In genomic region chr11:128323381-128323780, GRCh38 we compare ENCODE assay signal across 8 cellular contexts.
A peak's percentile ranks its signal among the peaks of the same experiment; 100 is the strongest.
DNase-seq lines count a peak whose midpoint lies in the region; ATAC-seq, FAIRE-seq and TF ChIP-seq lines count a peak whose summit lies in the region.

No MANE protein-coding gene starts in this region.

- H3K9ac ChIP-seq in Loucy (ENCODE audit: low read depth, low read length, poor library complexity, severe bottlenecking), result peak overlapping the region; percentile 51
- no peak overlapping the region for H3K9ac ChIP-seq in endothelial cell of umbilical vein (replicated peaks; ENCODE audit: extremely low read depth, insufficient read depth, low read length)
- no peak overlapping the region for H3K9ac ChIP-seq in smooth muscle cell (ENCODE audit: low read depth)

- BruUV-seq in endothelial cell of umbilical vein (replicated peaks; lab: Mats Ljungman, UMichigan), result no TSS peak

- no peaks in the 10 kb centered on the region for H3K79me2 ChIP-seq in Loucy (ENCODE audit: insufficient read depth, low read length)
- no peaks in the 10 kb centered on the region for H3K79me2 ChIP-seq in endothelial cell of umbilical vein (ENCODE audit: control insufficient read depth, insufficient read depth, low read length)
- no peaks in the 10 kb centered on the region for H3K79me2 ChIP-seq in smooth muscle cell (ENCODE audit: low read depth)

- DNase-seq in Right ventricle myocardium inferior (ENCODE audit: missing footprints) (no peak), right atrium auricular region (ENCODE audit: low spot score) (no peak), endothelial cell of umbilical vein (ENCODE audit: low read depth, low spot score) (peak; percentile 23), smooth muscle cell (lab: John Stamatoyannopoulos, UW; ENCODE audit: unreplicated experiment) (no peak), D721Med (ENCODE audit: insufficient read length, low spot score) (no peak), HAP-1 (ENCODE audit: low spot score in 2 of 2) (no peak), NCI-H345 (lab: John Stamatoyannopoulos, UW) (no peak)

- WGBS in smooth muscle cell (ENCODE audit: low lambda C conversion rate), result 67% methylated on average over 2 of the region's 2 CpGs

- no peaks in the 10 kb centered on the region for H3K9me3 ChIP-seq in right atrium auricular region
- H3K9me3 ChIP-seq in Loucy (ENCODE audit: insufficient read depth, low read depth, low read length), result no peaks in the 10 kb centered on the region
- H3K9me3 ChIP-seq in endothelial cell of umbilical vein (replicated peaks; ENCODE audit: control insufficient read depth, insufficient read depth, low read length), result no peaks in the 10 kb centered on the region
- no peaks in the 10 kb centered on the region for H3K9me3 ChIP-seq in smooth muscle cell (replicated peaks; ENCODE audit: low read depth)
- no peaks in the 10 kb centered on the region for H3K9me3 ChIP-seq in HAP-1

- H4K20me1 ChIP-seq in Loucy (ENCODE audit: insufficient read depth, low read length, poor library complexity, severe bottlenecking) (no peaks in the 10 kb centered on the region), endothelial cell of umbilical vein (replicated peaks; ENCODE audit: control insufficient read depth, extremely low read depth, insufficient read depth, low read length) (no peaks in the 10 kb centered on the region), smooth muscle cell (ENCODE audit: low read depth) (no peaks in the 10 kb centered on the region)

- H3K9me1 ChIP-seq in endothelial cell of umbilical vein (replicated peaks; ENCODE audit: control insufficient read depth, extremely low read depth, insufficient read depth, low read length), result no peaks in the 10 kb centered on the region

- H3F3A ChIP-seq in Loucy (ENCODE audit: low read depth) (no peaks in the 10 kb centered on the region), smooth muscle cell (ENCODE audit: low read depth) (no peaks in the 10 kb centered on the region)

- dilution Hi-C loops in endothelial cell of umbilical vein (cut with MboI; ENCODE audit: extremely low pct_ligation_motif_present, low sequenced_read_pairs), result loop anchor here (25.0 kb wide), 1 partner anchor 314 kb away; no protein-coding TSS in a partner anchor

- H3K27me3 ChIP-seq in right atrium auricular region, result no peaks in the 10 kb centered on the region
- no peaks in the 10 kb centered on the region for H3K27me3 ChIP-seq in Loucy (ENCODE audit: insufficient read depth, low read length, poor library complexity, severe bottlenecking)
- no peaks in the 10 kb centered on the region for H3K27me3 ChIP-seq in endothelial cell of umbilical vein (ENCODE audit: control insufficient read depth in 2 of 2, insufficient read depth in 2 of 2, low read length in 2 of 2)
- no peaks in the 10 kb centered on the region for H3K27me3 ChIP-seq in smooth muscle cell (ENCODE audit: low read depth)
- no peaks in the 10 kb centered on the region for H3K27me3 ChIP-seq in HAP-1 (ENCODE audit: low read depth)

- POLR2A ChIA-PET in endothelial cell of umbilical vein (lab: Charles Lee), result interaction anchor here (0.6 kb wide), 1 partner anchor 123 kb away, joined by 4 read pairs; no protein-coding TSS in a partner anchor

- H3K27ac ChIP-seq in right atrium auricular region (no peak overlapping the region), endothelial cell of umbilical vein (ENCODE audit: insufficient read depth, low read depth, low read length) (no peak overlapping the region), smooth muscle cell (ENCODE audit: low read depth) (no peak overlapping the region)

- peak; percentile 44 for ATAC-seq in Right ventricle myocardium inferior

- H3K36me3 ChIP-seq in right atrium auricular region, result no peaks in the 10 kb centered on the region
- H3K36me3 ChIP-seq in Loucy (ENCODE audit: insufficient read depth, low read length), result no peaks in the 10 kb centered on the region
- no peaks in the 10 kb centered on the region for H3K36me3 ChIP-seq in endothelial cell of umbilical vein (ENCODE audit: control insufficient read depth in 2 of 2, extremely low read depth in 1 of 2, insufficient read depth in 2 of 2, low read length in 2 of 2)
- H3K36me3 ChIP-seq in smooth muscle cell (ENCODE audit: low read depth), result no peaks in the 10 kb centered on the region
- no peaks in the 10 kb centered on the region for H3K36me3 ChIP-seq in HAP-1 (replicated peaks)

- H3K9me2 ChIP-seq in Loucy (replicated peaks; ENCODE audit: low read depth, low read length), result no peaks in the 10 kb centered on the region

- H3K4me1 ChIP-seq in right atrium auricular region, result no peaks in the 10 kb centered on the region
- peaks cover 59% of the 10 kb centered on the region for H3K4me1 ChIP-seq in Loucy (ENCODE audit: insufficient read depth, low read length, poor library complexity, severe bottlenecking)
- peaks cover 3% of the 10 kb centered on the region for H3K4me1 ChIP-seq in endothelial cell of umbilical vein (ENCODE audit: control insufficient read depth, extremely low read depth, insufficient read depth, low read length)
- H3K4me1 ChIP-seq in smooth muscle cell (ENCODE audit: low read depth), result no peaks in the 10 kb centered on the region
- no peaks in the 10 kb centered on the region for H3K4me1 ChIP-seq in HAP-1

- no peak overlapping the region for H2AFZ ChIP-seq in Loucy (ENCODE audit: low read length)
- no peak overlapping the region for H2AFZ ChIP-seq in endothelial cell of umbilical vein (ENCODE audit: low read depth, low read length)
- no peak overlapping the region for H2AFZ ChIP-seq in smooth muscle cell (ENCODE audit: low read depth)

- intact Hi-C loops in Right ventricle myocardium inferior (cut with DNase I) (no loop called here), endothelial cell of umbilical vein (cut with micrococcal nuclease) (no loop called here)

- TF ChIP-seq POLR2A in endothelial cell of umbilical vein (IDR thresholded peaks at IDR 0.05; ENCODE audit: low read depth, low read length), result no peak

- peak overlapping the region; percentile 51 for H3K4me2 ChIP-seq in Loucy (ENCODE audit: low read depth, low read length, poor library complexity, severe bottlenecking)
- no peak overlapping the region for H3K4me2 ChIP-seq in endothelial cell of umbilical vein (ENCODE audit: insufficient read depth, low read length)
- peak overlapping the region; percentile 9 for H3K4me2 ChIP-seq in smooth muscle cell

- TF ChIP-seq CTCF in right atrium auricular region (IDR thresholded peaks at IDR 0.05) (no peak), Loucy (conservative IDR thresholded peaks at IDR 0.05; ENCODE audit: low read length) (peak; percentile 79), endothelial cell of umbilical vein (IDR thresholded peaks at IDR 0.05; ENCODE audit: extremely low read depth in 1 of 2, insufficient read depth in 1 of 2, low read depth in 1 of 2, low read length in 2 of 2) (peak in 1 of 2 donors; percentile 20), smooth muscle cell (IDR thresholded peaks at IDR 0.05; ENCODE audit: borderline replicate concordance, insufficient read depth, poor library complexity, severe bottlenecking) (peak; percentile 33), D721Med (IDR thresholded peaks at IDR 0.05; ENCODE audit: insufficient read depth, missing control alignments) (no peak)

- CTCF ChIA-PET in endothelial cell of umbilical vein (lab: Charles Lee), result interaction anchor here (0.6 to 2.2 kb wide), 10 partner anchors 10 to 309 kb away, joined by 3 to 8 read pairs (median 4); no protein-coding TSS in a partner anchor

- H3K4me3 ChIP-seq in right atrium auricular region (no peak overlapping the region), Loucy (ENCODE audit: low read length, poor library complexity, severe bottlenecking) (no peak overlapping the region), endothelial cell of umbilical vein (replicated peaks in 1 of 3; ENCODE audit: insufficient read depth in 1 of 3, low read depth in 1 of 3, low read length in 3 of 3) (no peak overlapping the region), smooth muscle cell (no peak overlapping the region), HAP-1 (no peak overlapping the region)

- in situ Hi-C loops in HAP-1 (cut with MboI; ENCODE audit: low sequenced_read_pairs), result no loop called here

- FAIRE-seq in endothelial cell of umbilical vein (lab: Jason Lieb, UNC) (no peak), D721Med (lab: Jason Lieb, UNC) (no peak)

TF ChIP-seq in endothelial cell of umbilical vein, 7 proteins besides CTCF, POLR2A, EP300 and RAD21:
- TF ChIP-seq MYC (IDR thresholded peaks at IDR 0.05; ENCODE audit: low read depth, low read length), result no peak
TF ChIP-seq in endothelial cell of umbilical vein: peak in this region for 0.

Comparison
In these comparisons a context has a peak if more than half of its experiments do, and no peak if none do; other contexts are left out.
1. CTCF ChIP-seq: peak in Loucy (single experiment) and smooth muscle cell (single experiment); none in right atrium auricular region (0 of 2) and D721Med (single experiment).